In the genomic region with DNA sequence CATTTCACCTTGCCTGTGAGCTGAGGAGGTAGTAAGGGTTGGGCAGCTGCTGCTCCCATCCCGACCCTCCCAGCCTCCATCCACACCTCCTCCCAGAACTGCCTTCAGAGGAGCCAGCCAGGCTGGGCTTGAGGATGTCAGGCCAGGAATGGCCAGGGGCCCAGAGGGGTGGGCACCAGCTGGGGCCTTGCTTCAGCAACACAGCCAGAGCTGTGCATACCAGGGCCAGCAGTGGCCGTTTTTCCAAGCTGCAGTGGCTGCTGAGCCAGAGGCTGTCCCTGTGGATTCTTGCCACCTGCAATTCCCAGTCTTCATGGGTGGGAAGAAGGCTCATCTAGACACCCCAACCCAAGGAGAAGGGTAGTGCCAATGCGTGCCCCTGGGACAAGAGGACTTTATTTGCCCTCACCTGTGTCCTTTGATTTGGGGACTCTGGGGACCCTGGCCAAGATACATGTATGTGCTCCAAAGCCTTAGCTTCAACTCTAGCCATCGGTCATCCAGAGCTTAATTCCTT, we compare ENCODE assay signal across 13 cellular contexts.
"Had no signal": no experiment of that assay in that cellular context is flagged by ENCODE, and none has a peak within 500 bp of the region (broad histone marks: within the 10 kb centered on the region; RNA-seq: fewer than 3 reads in every experiment).

No MANE protein-coding gene starts in this region.

- H3K27me3 ChIP-seq: testis had no signal

- H3K4me1 Mint-ChIP-seq: activated naive CD8-positive, alpha-beta T cell treated with anti-CD3 and anti-CD28 coated beads, Interleukin-2, amount 50 U/mL, for 24 hours; central memory CD8-positive, alpha-beta T cell; immature natural killer cell; memory B cell had no signal

- H3K4me3 Mint-ChIP-seq: activated naive CD8-positive, alpha-beta T cell treated with anti-CD3 and anti-CD28 coated beads, Interleukin-2, amount 50 U/mL, for 24 hours; central memory CD8-positive, alpha-beta T cell; dendritic cell treated with granulocyte-macrophage colony-stimulating factor and Interleukin-4, amounts not matched to agents 40 ng/mL and 50 ng/mL, for 4 days; immature natural killer cell; memory B cell; nephron progenitor cell; stimulated activated naive CD8-positive, alpha-beta T cell treated with anti-CD3 and anti-CD28 coated beads, Interleukin-15, Interleukin-2, amounts not matched to agents 100 ng/mL and 50 ng/mL, for 24 hours had no signal

- H3K4me1 ChIP-seq: testis had no signal

- H3K4me3 ChIP-seq: testis had no signal

- H3K27ac Mint-ChIP-seq: activated naive CD8-positive, alpha-beta T cell treated with anti-CD3 and anti-CD28 coated beads, Interleukin-2, amount 50 U/mL, for 24 hours; dendritic cell treated with granulocyte-macrophage colony-stimulating factor and Interleukin-4, amounts not matched to agents 40 ng/mL and 50 ng/mL, for 4 days; immature natural killer cell; memory B cell; nephron progenitor cell; stimulated activated naive CD8-positive, alpha-beta T cell treated with anti-CD3 and anti-CD28 coated beads, Interleukin-15, Interleukin-2, amounts not matched to agents 100 ng/mL and 50 ng/mL, for 24 hours had no signal

- H3K27me3 Mint-ChIP-seq: activated naive CD8-positive, alpha-beta T cell treated with anti-CD3 and anti-CD28 coated beads, Interleukin-2, amount 50 U/mL, for 24 hours had no signal

- H3K9me3 ChIP-seq: testis had no signal

- H3K9me3 Mint-ChIP-seq: central memory CD8-positive, alpha-beta T cell; dendritic cell treated with granulocyte-macrophage colony-stimulating factor and Interleukin-4, amounts not matched to agents 40 ng/mL and 50 ng/mL, for 4 days; nephron progenitor cell had no signal

- H3K27ac ChIP-seq: testis had no signal

- DNase-seq: activated CD4-positive, alpha-beta T cell treated with anti-CD3 and anti-CD28 coated beads for 4 hours; activated naive CD4-positive, alpha-beta T cell treated with Interleukin-2 at 50 U/mL for 16 hours; activated naive CD8-positive, alpha-beta T cell treated with anti-CD3 and anti-CD28 coated beads, Interleukin-2, amount 50 U/mL, for 24 hours; glutamatergic neuron; immature natural killer cell; left colon; nephron progenitor cell; stimulated activated CD4-positive, alpha-beta T cell treated with anti-CD3 and anti-CD28 coated beads, Interleukin-2, amount 100 ng/mL, for 48 hours; testis had no signal

- ATAC-seq: activated naive CD8-positive, alpha-beta T cell treated with anti-CD3 and anti-CD28 coated beads, Interleukin-2, amount 50 U/mL, for 24 hours had no signal

- H3K36me3 Mint-ChIP-seq: immature natural killer cell, memory B cell had no signal
